ENCODE assay signal across 18 cellular contexts in the genomic region with DNA sequence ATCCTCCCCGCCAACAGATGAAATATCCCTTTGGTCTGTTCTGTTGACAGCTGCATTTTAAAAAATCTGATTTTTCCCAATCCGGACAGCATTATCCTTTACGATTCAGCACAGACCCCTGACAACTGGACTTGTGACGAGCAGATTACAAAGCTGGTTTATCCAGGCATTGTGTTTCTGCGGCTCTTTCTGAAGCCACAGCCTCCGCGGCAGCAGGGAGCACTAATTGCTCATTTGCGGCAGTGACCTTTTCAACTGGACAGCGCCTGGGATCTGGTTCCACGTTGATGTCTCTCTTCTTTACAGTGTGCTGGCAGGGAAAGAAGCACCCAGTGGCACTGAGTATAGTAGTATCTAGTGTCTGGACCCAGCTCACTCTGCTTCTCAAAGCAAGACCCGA.
DNase-seq lines count a peak whose midpoint lies in the region; ATAC-seq and TF ChIP-seq lines count a peak whose summit lies in the region.
"Had no signal": no experiment of that assay in that cellular context is flagged by ENCODE, and none has a peak within 500 bp of the region (broad histone marks: within the 10 kb centered on the region; RNA-seq: fewer than 3 reads in every experiment).

No MANE protein-coding gene starts in this region.

- no peak for TF ChIP-seq POLR2A in gastrocnemius medialis (IDR thresholded peaks at IDR 0.05)

- H3K9me3 ChIP-seq in gastrocnemius medialis = no peaks in the 10 kb centered on the region

- no peaks in the 10 kb centered on the region for H3K36me3 ChIP-seq in gastrocnemius medialis
- H3K36me3 ChIP-seq: heart left ventricle had no signal

- H3K4me3 Mint-ChIP-seq in activated naive CD4-positive, alpha-beta T cell treated with anti-CD3 and anti-CD28 coated beads, Interleukin-2, amount 50 U/mL, for 24 hours = no peak overlapping the region
- no peak overlapping the region for H3K4me3 Mint-ChIP-seq in activated naive CD4-positive, alpha-beta T cell treated with anti-CD3 and anti-CD28 coated beads, Interleukin-2, amount 10 ng/mL, durations not matched to agents 7 days and 5 days
- H3K4me3 Mint-ChIP-seq: activated naive CD4-positive, alpha-beta T cell treated with anti-CD3 and anti-CD28 coated beads for 36 hours; CD4-positive, alpha-beta T cell; central memory CD8-positive, alpha-beta T cell had no signal

- peaks cover 5 to 13% of the 10 kb centered on the region in 2 donors for H3K4me1 ChIP-seq in gastrocnemius medialis

- peak overlapping the region; percentile 14 for H3K27ac Mint-ChIP-seq in activated naive CD4-positive, alpha-beta T cell treated with anti-CD3 and anti-CD28 coated beads, Interleukin-2, amount 50 U/mL, for 24 hours
- no peak overlapping the region for H3K27ac Mint-ChIP-seq in activated naive CD4-positive, alpha-beta T cell treated with anti-CD3 and anti-CD28 coated beads, Interleukin-2, amount 10 ng/mL, durations not matched to agents 7 days and 5 days
- H3K27ac Mint-ChIP-seq: activated naive CD4-positive, alpha-beta T cell treated with anti-CD3 and anti-CD28 coated beads for 36 hours; CD4-positive, alpha-beta T cell had no signal

- no peaks in the 10 kb centered on the region for H3K4me1 Mint-ChIP-seq in activated naive CD4-positive, alpha-beta T cell treated with anti-CD3 and anti-CD28 coated beads, Interleukin-2, amount 50 U/mL, for 24 hours
- no peaks in the 10 kb centered on the region for H3K4me1 Mint-ChIP-seq in activated naive CD4-positive, alpha-beta T cell treated with anti-CD3 and anti-CD28 coated beads, Interleukin-2, amount 10 ng/mL, durations not matched to agents 7 days and 5 days
- H3K4me1 Mint-ChIP-seq: central memory CD8-positive, alpha-beta T cell had no signal

- no peaks in the 10 kb centered on the region for H3K9me3 Mint-ChIP-seq in activated naive CD4-positive, alpha-beta T cell treated with anti-CD3 and anti-CD28 coated beads, Interleukin-2, amount 50 U/mL, for 24 hours
- no peaks in the 10 kb centered on the region for H3K9me3 Mint-ChIP-seq in activated naive CD4-positive, alpha-beta T cell treated with anti-CD3 and anti-CD28 coated beads, Interleukin-2, amount 10 ng/mL, durations not matched to agents 7 days and 5 days

- no peak overlapping the region for H3K4me3 ChIP-seq in gastrocnemius medialis
- H3K4me3 ChIP-seq: heart left ventricle had no signal

- H3K27ac ChIP-seq in gastrocnemius medialis = no peak overlapping the region
- H3K27ac ChIP-seq: 22Rv1, epithelial cell of prostate, heart left ventricle had no signal

- in situ Hi-C loops in gastrocnemius medialis (cut with MboI; ENCODE audit: low sequenced_read_pairs in 4 of 4) = no loop called here

- H3K27me3 ChIP-seq in gastrocnemius medialis = no peaks in the 10 kb centered on the region
- H3K27me3 ChIP-seq: heart left ventricle had no signal

- no peaks in the 10 kb centered on the region for H3K27me3 Mint-ChIP-seq in activated naive CD4-positive, alpha-beta T cell treated with anti-CD3 and anti-CD28 coated beads, Interleukin-2, amount 50 U/mL, for 24 hours
- H3K27me3 Mint-ChIP-seq in activated naive CD4-positive, alpha-beta T cell treated with anti-CD3 and anti-CD28 coated beads, Interleukin-2, amount 10 ng/mL, durations not matched to agents 7 days and 5 days = no peaks in the 10 kb centered on the region
- H3K27me3 Mint-ChIP-seq: CD4-positive, alpha-beta T cell; central memory CD8-positive, alpha-beta T cell had no signal

- peak; percentile 78 to 82 for ATAC-seq in gastrocnemius medialis

- no peaks in the 10 kb centered on the region for H3K36me3 Mint-ChIP-seq in activated naive CD4-positive, alpha-beta T cell treated with anti-CD3 and anti-CD28 coated beads, Interleukin-2, amount 50 U/mL, for 24 hours
- H3K36me3 Mint-ChIP-seq in activated naive CD4-positive, alpha-beta T cell treated with anti-CD3 and anti-CD28 coated beads, Interleukin-2, amount 10 ng/mL, durations not matched to agents 7 days and 5 days = no peaks in the 10 kb centered on the region

- DNase-seq in activated naive CD4-positive, alpha-beta T cell treated with anti-CD3 and anti-CD28 coated beads, Interleukin-2, amount 10 ng/mL, durations not matched to agents 7 days and 5 days = no peak
- DNase-seq in anterior cingulate cortex (lab: John Stamatoyannopoulos, UW) (peak in 42 of 58 donors; percentile 3 to 73 (median 35)), islet precursor cell (peak; percentile 74), gastrocnemius medialis (peak; percentile 8 to 14), GDM1 (lab: John Stamatoyannopoulos, UW) (no peak), NCI-H2196 (lab: John Stamatoyannopoulos, UW; ENCODE audit: unreplicated experiment) (no peak)
- no peak for DNase-seq in stimulated activated CD4-positive, alpha-beta T cell treated with anti-CD3 and anti-CD28 coated beads, Interleukin-4, amount 100 ng/mL, for 4 hours
- DNase-seq: activated CD4-positive, CD25-positive, alpha-beta regulatory T cell; activated naive CD4-positive, alpha-beta T cell treated with anti-CD3 and anti-CD28 coated beads for 36 hours; CD4-positive, alpha-beta T cell; heart left ventricle; NCI-H1105; stimulated activated naive CD4-positive, alpha-beta T cell; T-helper 1 cell had no signal

- CTCF ChIA-PET in activated naive CD4-positive, alpha-beta T cell treated with anti-CD3 and anti-CD28 coated beads, Interleukin-2, amount 10 ng/mL, durations not matched to agents 7 days and 5 days (lab: Charles Lee) = no interaction called here

- TF ChIP-seq CTCF in gastrocnemius medialis (IDR thresholded peaks at IDR 0.05 in 4 of 5, conservative IDR thresholded peaks at IDR 0.05 in 1 of 5) = peak in 1 of 5 experiments; percentile 7

- intact Hi-C loops in gastrocnemius medialis (cut with DNase I; ENCODE audit: low total_unique reads) = no loop called here

Comparison
In these comparisons a context has a peak if more than half of its experiments do, and no peak if none do; other contexts are left out.
1. DNase-seq: peak in anterior cingulate cortex (42 of 58), islet precursor cell (single experiment) and gastrocnemius medialis (2 of 2); none in activated naive CD4-positive, alpha-beta T cell treated with anti-CD3 and anti-CD28 coated beads, Interleukin-2, amount 10 ng/mL, durations not matched to agents 7 days and 5 days (single experiment), GDM1 (single experiment), NCI-H2196 (single experiment) and stimulated activated CD4-positive, alpha-beta T cell treated with anti-CD3 and anti-CD28 coated beads, Interleukin-4, amount 100 ng/mL, for 4 hours (0 of 2).